8 cellular contexts compared by ENCODE assay signal in the genomic region with DNA sequence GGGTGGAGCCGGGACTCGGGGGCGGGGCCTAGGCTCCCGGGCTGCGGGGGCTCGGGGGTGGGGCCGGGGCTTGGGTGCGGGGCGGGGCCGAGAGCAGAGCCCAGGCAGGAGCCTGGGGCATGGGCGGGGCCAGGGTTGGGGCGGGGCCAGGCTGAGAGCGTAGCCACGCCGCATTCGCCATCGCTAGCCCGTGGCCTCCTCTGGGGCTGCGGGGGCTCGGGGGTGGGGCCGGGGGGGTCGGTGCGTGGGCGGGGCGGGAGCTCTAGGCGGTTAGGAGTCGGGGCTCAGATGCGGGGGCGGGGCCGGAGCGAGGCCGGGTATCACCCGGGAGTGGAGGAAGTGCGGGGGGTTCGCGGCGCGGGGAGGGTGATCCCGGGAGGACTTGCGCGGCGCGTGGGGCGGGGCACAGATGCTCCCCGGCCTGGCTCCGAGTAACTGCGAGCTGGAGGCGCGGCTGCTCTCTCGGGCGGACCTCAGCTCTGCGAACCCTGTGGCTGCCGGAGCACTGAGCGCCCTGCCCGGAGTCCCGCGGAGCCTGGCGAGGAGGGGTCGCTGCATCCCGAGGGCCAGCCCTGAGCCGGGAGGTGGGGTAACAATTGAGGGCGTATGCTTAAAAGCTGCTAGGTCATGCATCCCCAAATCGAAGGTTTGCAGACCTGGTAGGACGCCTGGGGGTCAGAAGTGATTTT. TPM values are rescaled to one million over a fixed set of nuclear protein-coding genes. Genes with fewer than 3 reads are reported as not detected.
DNase-seq lines count a peak whose midpoint lies in the region; ATAC-seq and TF ChIP-seq lines count a peak whose summit lies in the region.

No MANE protein-coding gene starts in this region.

- peaks cover 5 to 20% of the 10 kb centered on the region in 2 donors for H3K27me3 Mint-ChIP-seq in natural killer cell (ENCODE audit: low read depth in 2 of 2)
- no peaks in the 10 kb centered on the region for H3K27me3 Mint-ChIP-seq in stimulated activated naive B cell treated with anti-CD40 and anti-IgM and Interleukin-4, amounts not matched to agents 10 μg/mL and 1 μg/mL and 100 μg/mL, for 72 hours

- peak; percentile 84 to 94 (median 91) for ATAC-seq in natural killer cell
- ATAC-seq in stimulated activated naive B cell treated with anti-CD40 and anti-IgM and Interleukin-4, amounts not matched to agents 10 μg/mL and 1 μg/mL and 100 μg/mL, for 72 hours (replicated peaks) = peak; percentile 90 to 93

- no peaks in the 10 kb centered on the region for H3K9me3 Mint-ChIP-seq in natural killer cell
- no peaks in the 10 kb centered on the region for H3K9me3 Mint-ChIP-seq in stimulated activated naive B cell treated with anti-CD40 and anti-IgM and Interleukin-4, amounts not matched to agents 10 μg/mL and 1 μg/mL and 100 μg/mL, for 72 hours

- H3K4me3 ChIP-seq in LNCaP clone FGC (ENCODE audit: low read depth, low read length) = peak overlapping the region; percentile 62

- peak overlapping the region; percentile 34 to 94 for H3K27ac Mint-ChIP-seq in natural killer cell
- H3K27ac Mint-ChIP-seq in stimulated activated naive B cell treated with anti-CD40 and anti-IgM and Interleukin-4, amounts not matched to agents 10 μg/mL and 1 μg/mL and 100 μg/mL, for 72 hours = peak overlapping the region; percentile 67

- H3K4me1 Mint-ChIP-seq in natural killer cell = peaks cover 19 to 26% of the 10 kb centered on the region in 2 donors
- peaks cover 14 to 23% of the 10 kb centered on the region in 2 donors for H3K4me1 Mint-ChIP-seq in stimulated activated naive B cell treated with anti-CD40 and anti-IgM and Interleukin-4, amounts not matched to agents 10 μg/mL and 1 μg/mL and 100 μg/mL, for 72 hours

- DNase-seq in Daoy (ENCODE audit: low read depth) (peak; percentile 98), GOT3 (lab: John Stamatoyannopoulos, UW) (peak; percentile 85), LNCaP clone FGC (ENCODE audit: low read depth) (peak; percentile 67), RPMI8226 (peak; percentile 93), fibroblast of peridontal ligament (ENCODE audit: extremely low read depth) (peak; percentile 93), natural killer cell (peak; percentile 80)
- DNase-seq in activated T-helper 9 cell treated with anti-CD3 and anti-CD28 coated beads, Interleukin-2, amount 50 U/mL, for 16 hours (ENCODE audit: low read depth) = peak; percentile 92
- DNase-seq in stimulated activated naive B cell treated with anti-CD40 and anti-IgM and Interleukin-4, amounts not matched to agents 10 μg/mL and 1 μg/mL and 100 μg/mL, for 72 hours = peak; percentile 82

- H3K36me3 Mint-ChIP-seq in natural killer cell = no peaks in the 10 kb centered on the region
- peaks cover 17% of the 10 kb centered on the region in 2 donors for H3K36me3 Mint-ChIP-seq in stimulated activated naive B cell treated with anti-CD40 and anti-IgM and Interleukin-4, amounts not matched to agents 10 μg/mL and 1 μg/mL and 100 μg/mL, for 72 hours

- intact Hi-C loops in natural killer cell (cut with micrococcal nuclease) = loop anchor here (5.0 to 10.0 kb wide), 2 partner anchors 114 to 639 kb away; partner anchors contain the start of gene CDYL

- peak overlapping the region; percentile 81 for H3K4me3 Mint-ChIP-seq in natural killer cell
- peak overlapping the region; percentile 83 to 90 for H3K4me3 Mint-ChIP-seq in stimulated activated naive B cell treated with anti-CD40 and anti-IgM and Interleukin-4, amounts not matched to agents 10 μg/mL and 1 μg/mL and 100 μg/mL, for 72 hours

- TF ChIP-seq CTCF in LNCaP clone FGC (IDR thresholded peaks at IDR 0.05; ENCODE audit: control insufficient read depth, extremely low read depth, insufficient read depth) (no peak), natural killer cell (IDR thresholded peaks at IDR 0.05) (no peak)

RNA-seq across cellular contexts. Expression of gene ECI2, which starts 0.4 kb away (rescaled TPM):
- 63.5 and 77.0 TPM in 2 replicates for total RNA-seq in Daoy (2014; rRNA removed; shearing (Covaris generic))
- 10 to 100 TPM; 17.2 to 21.6 (median 19.6) TPM for total RNA-seq in natural killer cell

RNA-seq across cellular contexts. Expression of gene FAM217A, which starts 56.9 kb away (rescaled TPM):
- total RNA-seq in Daoy (2014; rRNA removed; shearing (Covaris generic)) = not detected in 2 replicates
- not detected for total RNA-seq in natural killer cell

Comparison
In these comparisons a context has a peak if more than half of its experiments do, and no peak if none do; other contexts are left out.
1. Peak in every context shown above with its lines: DNase-seq, ATAC-seq and H3K4me3 ChIP-seq.